12 cellular contexts compared by ENCODE assay signal in genomic region chr12:644818-645552, GRCh38. TPM values are rescaled to one million over a fixed set of nuclear protein-coding genes. Genes with fewer than 3 reads are reported as not detected.
DNase-seq lines count a peak whose midpoint lies in the region; ATAC-seq and TF ChIP-seq lines count a peak whose summit lies in the region.
"Had no signal": no experiment of that assay in that cellular context is flagged by ENCODE, and none has a peak within 500 bp of the region (broad histone marks: within the 10 kb centered on the region; RNA-seq: fewer than 3 reads in every experiment).

No MANE protein-coding gene starts in this region.

- peak overlapping the region; percentile 82 for H3K4me2 ChIP-seq in Loucy (ENCODE audit: low read depth, low read length, poor library complexity, severe bottlenecking)

- H3K9me3 Mint-ChIP-seq in central memory CD8-positive, alpha-beta T cell = no peaks in the 10 kb centered on the region

- peak overlapping the region; percentile 90 for H3K9ac ChIP-seq in Loucy (ENCODE audit: low read depth, low read length, poor library complexity, severe bottlenecking)

- WGBS in suprapubic skin = 55% methylated on average over 6 of the region's 6 CpGs

- H3K36me3 ChIP-seq in Loucy (ENCODE audit: insufficient read depth, low read length) (no peaks in the 10 kb centered on the region), lower lobe of right lung (no peaks in the 10 kb centered on the region), suprapubic skin (no peaks in the 10 kb centered on the region)

- peak overlapping the region; percentile 84 for H3K4me3 Mint-ChIP-seq in central memory CD8-positive, alpha-beta T cell

- TF ChIP-seq CTCF in Loucy (conservative IDR thresholded peaks at IDR 0.05; ENCODE audit: low read length) = no peak
- no peak for TF ChIP-seq CTCF in lower lobe of right lung (IDR thresholded peaks at IDR 0.05)
- no peak for TF ChIP-seq CTCF in suprapubic skin (IDR thresholded peaks at IDR 0.05)

- peaks cover 19% of the 10 kb centered on the region for H3K36me3 Mint-ChIP-seq in central memory CD8-positive, alpha-beta T cell (ENCODE audit: insufficient read depth)

- peaks cover 27% of the 10 kb centered on the region for H3K79me2 ChIP-seq in Loucy (ENCODE audit: insufficient read depth, low read length)

- no peak for TF ChIP-seq POLR2A in suprapubic skin (IDR thresholded peaks at IDR 0.05)

- no peak for ATAC-seq in central memory CD8-positive, alpha-beta T cell (replicated peaks; ENCODE audit: extremely low read depth, poor library complexity, severe bottlenecking)
- ATAC-seq in lower lobe of right lung (no peak), HG02938 (IDR thresholded peaks at IDR 0.05; ENCODE audit: unreplicated experiment) (no peak)

- no peaks in the 10 kb centered on the region for H3K9me2 ChIP-seq in Loucy (replicated peaks; ENCODE audit: low read depth, low read length)

- H3K27ac ChIP-seq in lower lobe of right lung (peak overlapping the region; percentile 99), suprapubic skin (peak overlapping the region; percentile 97)
- H3K27ac ChIP-seq: SK-N-MC had no signal

- no peaks in the 10 kb centered on the region for H4K20me1 ChIP-seq in Loucy (ENCODE audit: insufficient read depth, low read length, poor library complexity, severe bottlenecking)

- H3F3A ChIP-seq in Loucy (ENCODE audit: low read depth) = peaks cover 2% of the 10 kb centered on the region; the same call in 1 of the 2 replicates

- DNase-seq in central memory CD8-positive, alpha-beta T cell (ENCODE audit: low spot score in 2 of 2) = no peak
- DNase-seq in lower lobe of right lung (no peak), suprapubic skin (ENCODE audit: low spot score in 2 of 2) (peak in 1 of 2 donors; percentile 55), NOMO-1 (lab: John Stamatoyannopoulos, UW; ENCODE audit: unreplicated experiment in 2 of 2) (no peak), iPS-NIHi11 (ENCODE audit: low spot score) (no peak)
- DNase-seq: activated T-cell treated with anti-CD3 and anti-CD28 coated beads, Interleukin-2, amount 50 U/mL, for 48 hours; GF-D8; glutamatergic neuron; NCI-H2029 had no signal

- H3K27me3 ChIP-seq in Loucy (ENCODE audit: insufficient read depth, low read length, poor library complexity, severe bottlenecking) = no peaks in the 10 kb centered on the region
- H3K27me3 ChIP-seq in lower lobe of right lung (ENCODE audit: low read depth) = no peaks in the 10 kb centered on the region
- no peaks in the 10 kb centered on the region for H3K27me3 ChIP-seq in suprapubic skin

- H3K27ac Mint-ChIP-seq in central memory CD8-positive, alpha-beta T cell (ENCODE audit: low read depth) = peak overlapping the region; percentile 95

- intact Hi-C loops in lower lobe of right lung (cut with DNase I) = loop anchor here (10.0 kb wide), 1 partner anchor 100 kb away; no protein-coding TSS in a partner anchor

- peaks cover 49% of the 10 kb centered on the region for H3K4me1 ChIP-seq in Loucy (ENCODE audit: insufficient read depth, low read length, poor library complexity, severe bottlenecking)
- peaks cover 58% of the 10 kb centered on the region for H3K4me1 ChIP-seq in lower lobe of right lung
- H3K4me1 ChIP-seq in suprapubic skin = peaks cover 70% of the 10 kb centered on the region

- H3K4me3 ChIP-seq in Loucy (ENCODE audit: low read length, poor library complexity, severe bottlenecking) = peak overlapping the region; percentile 77
- H3K4me3 ChIP-seq in lower lobe of right lung = peak overlapping the region; percentile 69
- no peak overlapping the region for H3K4me3 ChIP-seq in suprapubic skin
- H3K4me3 ChIP-seq: SK-N-MC had no signal

- H3K27me3 Mint-ChIP-seq in central memory CD8-positive, alpha-beta T cell = no peaks in the 10 kb centered on the region

- peaks cover 32% of the 10 kb centered on the region for H3K4me1 Mint-ChIP-seq in central memory CD8-positive, alpha-beta T cell

- H3K9me3 ChIP-seq in Loucy (ENCODE audit: insufficient read depth, low read depth, low read length) (no peaks in the 10 kb centered on the region), lower lobe of right lung (no peaks in the 10 kb centered on the region), suprapubic skin (no peaks in the 10 kb centered on the region)

- H2AFZ ChIP-seq in Loucy (ENCODE audit: low read length) = no peak overlapping the region

- TF ChIP-seq EP300 in suprapubic skin (IDR thresholded peaks at IDR 0.05) = no peak

RNA-seq across cellular contexts. Expression of gene NINJ2, which starts 18.3 kb away (rescaled TPM):
- total RNA-seq in lower lobe of right lung (18.1 TPM), suprapubic skin (10 to 100 TPM in 2 of 4 donors, 1 to 10 TPM in 2; 7.6 to 20.9 (median 12.6) TPM)
